Comparison of ENCODE assay signal across 23 cellular contexts in the genomic region with DNA sequence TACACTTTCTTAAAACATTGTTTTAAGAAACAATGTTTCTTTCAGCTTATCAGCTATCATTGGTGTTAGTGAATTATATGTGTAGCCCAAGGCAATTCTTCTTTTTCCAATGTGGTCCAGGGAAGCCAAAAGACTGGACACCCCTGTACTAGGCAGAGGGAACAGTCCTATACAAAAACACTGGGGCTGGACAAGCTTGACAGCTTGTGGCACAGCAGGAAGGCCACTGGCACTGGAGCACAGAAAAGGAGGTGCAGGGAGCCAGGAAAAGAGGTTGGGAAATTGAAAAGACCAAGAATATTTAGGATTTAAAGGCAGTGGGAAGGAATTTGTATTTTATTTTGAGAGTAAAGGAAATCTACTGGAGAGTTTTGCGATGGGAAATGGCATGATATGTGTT. TPM values are rescaled to one million over a fixed set of nuclear protein-coding genes. Genes with fewer than 3 reads are reported as not detected.
"Had no signal": no experiment of that assay in that cellular context is flagged by ENCODE, and none has a peak within 500 bp of the region (broad histone marks: within the 10 kb centered on the region; RNA-seq: fewer than 3 reads in every experiment).

No MANE protein-coding gene starts in this region.

- DNase-seq: natural killer cell; occipital lobe; ovary; posterior cingulate gyrus; psoas muscle; right cardiac atrium; right lobe of liver; sigmoid colon; small intestine; stimulated activated CD4-positive, alpha-beta T cell treated with anti-CD3 and anti-CD28 coated beads, Interleukin-15, amount 100 ng/mL, for 24 hours; stimulated activated CD4-positive, alpha-beta T cell treated with anti-CD3 and anti-CD28 coated beads, Interleukin-2, amount 100 ng/mL, for 24 hours; stimulated activated CD4-positive, alpha-beta T cell treated with anti-CD3 and anti-CD28 coated beads, Interleukin-2, amount 100 ng/mL, for 48 hours; stimulated activated CD4-positive, alpha-beta T cell treated with anti-CD3 and anti-CD28 coated beads, Interleukin-4, amount 100 ng/mL, for 24 hours; stimulated activated naive B cell treated with anti-CD40 and anti-IgM and Interleukin-4, amounts not matched to agents 10 μg/mL and 1 μg/mL and 100 μg/mL, for 72 hours; stimulated activated naive CD4-positive, alpha-beta T cell treated with Interleukin-2 at 50 U/mL for 16 hours; stomach; thyroid gland; upper lobe of right lung; uterus had no signal

RNA-seq across cellular contexts. Expression of a gene that starts 47.7 kb away (rescaled TPM):
- total RNA-seq: natural killer cell, occipital lobe, osteoblast, right cardiac atrium, sigmoid colon, skeletal muscle tissue, thoracic aorta, tibial nerve, upper lobe of right lung had no signal
